Comparison of ENCODE assay signal across 11 cellular contexts in genomic region chr7:158802535-158803199, GRCh38. TPM values are rescaled to one million over a fixed set of nuclear protein-coding genes. Genes with fewer than 3 reads are reported as not detected.
DNase-seq lines count a peak whose midpoint lies in the region; ATAC-seq, FAIRE-seq and TF ChIP-seq lines count a peak whose summit lies in the region.
"Had no signal": no experiment of that assay in that cellular context is flagged by ENCODE, and none has a peak within 500 bp of the region (broad histone marks: within the 10 kb centered on the region; RNA-seq: fewer than 3 reads in every experiment).

No MANE protein-coding gene starts in this region.

- CTCF ChIA-PET in HepG2 (lab: Yijun Ruan, JAX; ENCODE audit: low intra/inter-chr PET ratio, low total read pairs), result no interaction called here

- intact Hi-C loops in HepG2 (cut with micrococcal nuclease; ENCODE audit: unreplicated experiment), result no loop called here

- TF ChIP-seq EP300 in HepG2 (IDR thresholded peaks at IDR 0.05; ENCODE audit: low read depth in 2 of 2, low read length in 2 of 2) (no peak), HepG2 (CRISPR knock-in tag; IDR thresholded peaks at IDR 0.05; ENCODE audit: borderline replicate concordance) (no peak)

- H3K27me3 ChIP-seq in bronchial epithelial cell (ENCODE audit: control insufficient read depth, insufficient read depth, low read length) (no peaks in the 10 kb centered on the region), HepG2 (ENCODE audit: control insufficient read depth in 1 of 2, insufficient read depth in 2 of 2, low read length in 2 of 2) (no peaks in the 10 kb centered on the region)

- no peak overlapping the region for H3K27ac ChIP-seq in HepG2 (ENCODE audit: extremely low read length, insufficient read depth, low read length)

- H3K79me2 ChIP-seq in HepG2 (ENCODE audit: insufficient read depth, low read length), result peaks cover 41% of the 10 kb centered on the region

- H3K4me3 ChIP-seq in bronchial epithelial cell (ENCODE audit: low read depth, low read length) (no peak overlapping the region), HepG2 (replicated peaks in 1 of 3; ENCODE audit: insufficient read depth in 1 of 3, low read depth in 2 of 3, low read length in 3 of 3) (no peak overlapping the region)
- H3K4me3 ChIP-seq: HAP-1 had no signal

- ATAC-seq in HepG2, result no peak
- ATAC-seq in HG03432 (IDR thresholded peaks at IDR 0.05; ENCODE audit: unreplicated experiment), result no peak
- ATAC-seq in GM19452 (IDR thresholded peaks at IDR 0.05; ENCODE audit: unreplicated experiment), result no peak

- TF ChIP-seq CTCF in bronchial epithelial cell (IDR thresholded peaks at IDR 0.05; ENCODE audit: insufficient read depth, low read length, severe bottlenecking), result no peak
- no peak for TF ChIP-seq CTCF in HepG2 (CRISPR knock-in tag; IDR thresholded peaks at IDR 0.05)

- no peak for FAIRE-seq in bronchial epithelial cell (lab: Jason Lieb, UNC)
- no peak for FAIRE-seq in HepG2 (lab: Jason Lieb, UNC)

- TF ChIP-seq RAD21 in HepG2 (CRISPR knock-in tag; IDR thresholded peaks at IDR 0.05), result no peak

- no peaks in the 10 kb centered on the region for H3K9me3 ChIP-seq in HepG2 (ENCODE audit: low read length)
- H3K9me3 ChIP-seq: HAP-1 had no signal

- no TSS peak for BruUV-seq in HepG2 (replicated peaks; lab: Mats Ljungman, UMichigan)

- no peak overlapping the region for H3K9ac ChIP-seq in HepG2 (ENCODE audit: insufficient read depth, low read depth, low read length)

- DNase-seq in AG20443 (ENCODE audit: low spot score) (peak; percentile 48), LHCN-M2 (ENCODE audit: low read depth) (peak; percentile 60), bronchial epithelial cell (ENCODE audit: low read depth) (peak; percentile 76), HepG2 (ENCODE audit: low spot score) (no peak), KG1 (lab: John Stamatoyannopoulos, UW) (no peak), NCI-H82 (lab: John Stamatoyannopoulos, UW) (no peak)
- DNase-seq: NCI-H1048; stimulated activated CD8-positive, alpha-beta memory T cell treated with anti-CD3 and anti-CD28 coated beads, Interleukin-4, amount 100 ng/mL, for 48 hours had no signal

- in situ Hi-C loops in HepG2 (cut with HindIII; ENCODE audit: extremely low pct_ligation_motif_present, low pct_unique_long_range_greater_than_20kb), result no loop called here

- H3K4me2 ChIP-seq in HepG2 (ENCODE audit: low read depth, low read length), result no peak overlapping the region

- peaks cover 9% of the 10 kb centered on the region; the same call in 1 of the 2 replicates for H4K20me1 ChIP-seq in HepG2 (ENCODE audit: insufficient read depth, low read length)

- POLR2A ChIA-PET in HepG2 (lab: Yijun Ruan, JAX), result no interaction called here

- no peak overlapping the region for H2AFZ ChIP-seq in HepG2 (ENCODE audit: low read length)

- no peaks in the 10 kb centered on the region for H3K4me1 ChIP-seq in HepG2 (ENCODE audit: insufficient read depth, low read length)

- WGBS in HepG2 (ENCODE audit: low lambda C conversion rate), result 97% methylated on average over 5 of the region's 5 CpGs

- H3K36me3 ChIP-seq in bronchial epithelial cell (ENCODE audit: control insufficient read depth, insufficient read depth, low read length) (peaks cover 7% of the 10 kb centered on the region), HepG2 (replicated peaks in 1 of 2; ENCODE audit: control insufficient read depth in 1 of 2, insufficient read depth in 2 of 2, low read length in 2 of 2) (peaks cover 2 to 13% of the 10 kb centered on the region in 2 experiments; a peak in 3 of 5 replicates)
- H3K36me3 ChIP-seq: HAP-1 had no signal

- no peak for TF ChIP-seq POLR2A in HepG2 (IDR thresholded peaks at IDR 0.05; ENCODE audit: insufficient read depth in 1 of 2, low read depth in 2 of 2, low read length in 2 of 2)

TF ChIP-seq in HepG2, 621 proteins besides CTCF, POLR2A, EP300 and RAD21 (continues in another document):
- TF ChIP-seq ZSCAN29 (CRISPR knock-in tag; conservative IDR thresholded peaks at IDR 0.05), result no peak
- peak; percentile 86 to 93 for TF ChIP-seq MAFK (conservative IDR thresholded peaks at IDR 0.05 in 1 of 2, IDR thresholded peaks at IDR 0.05 in 1 of 2; ENCODE audit: low read length in 2 of 2)
- no peak for TF ChIP-seq RBM39 (IDR thresholded peaks at IDR 0.05; ENCODE audit: low read depth, low read length, poor library complexity, severe bottlenecking)
- no peak for TF ChIP-seq ZNF576 (CRISPR knock-in tag; IDR thresholded peaks at IDR 0.05)
- peak; percentile 88 for TF ChIP-seq MAFF (IDR thresholded peaks at IDR 0.05; ENCODE audit: low read depth, low read length)
- no peak for TF ChIP-seq ZNF780A (CRISPR knock-in tag; IDR thresholded peaks at IDR 0.05)
- no peak for TF ChIP-seq ZBTB38 (CRISPR knock-in tag; IDR thresholded peaks at IDR 0.05)
- no peak for TF ChIP-seq ZMYM4 (CRISPR knock-in tag; IDR thresholded peaks at IDR 0.05)
- TF ChIP-seq, protein P1, sequence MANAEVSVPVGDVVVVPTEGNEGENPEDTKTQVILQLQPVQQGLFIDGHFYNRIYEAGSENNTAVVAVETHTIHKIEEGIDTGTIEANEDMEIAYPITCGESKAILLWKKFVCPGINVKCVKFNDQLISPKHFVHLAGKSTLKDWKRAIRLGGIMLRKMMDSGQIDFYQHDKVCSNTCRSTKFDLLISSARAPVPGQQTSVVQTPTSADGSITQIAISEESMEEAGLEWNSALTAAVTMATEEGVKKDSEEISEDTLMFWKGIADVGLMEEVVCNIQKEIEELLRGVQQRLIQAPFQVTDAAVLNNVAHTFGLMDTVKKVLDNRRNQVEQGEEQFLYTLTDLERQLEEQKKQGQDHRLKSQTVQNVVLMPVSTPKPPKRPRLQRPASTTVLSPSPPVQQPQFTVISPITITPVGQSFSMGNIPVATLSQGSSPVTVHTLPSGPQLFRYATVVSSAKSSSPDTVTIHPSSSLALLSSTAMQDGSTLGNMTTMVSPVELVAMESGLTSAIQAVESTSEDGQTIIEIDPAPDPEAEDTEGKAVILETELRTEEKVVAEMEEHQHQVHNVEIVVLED (CRISPR knock-in tag; IDR thresholded peaks at IDR 0.05; ENCODE audit: borderline replicate concordance), result no peak
- no peak for TF ChIP-seq ZFP36L1 (CRISPR knock-in tag; IDR thresholded peaks at IDR 0.05)

RNA-seq across cellular contexts. Expression of gene ESYT2, which starts 26.6 kb away (rescaled TPM):
- total RNA-seq in LHCN-M2 (2014; rRNA removed), result 118 and 164 TPM in 2 replicates
- 38.0 TPM for polyA plus RNA-seq in LHCN-M2 (2012)
- 71.8 and 75.0 TPM in 2 replicates for total RNA-seq in bronchial epithelial cell
- 26.0 and 37.3 TPM in 2 replicates for total RNA-seq in HepG2 (2016; rRNA removed; fragmentation: Illumina TruSeq; extraction: Trizol)
- total RNA-seq in HepG2 (2016; cell fraction: cytosol; rRNA removed; fragmentation: Illumina TruSeq; extraction: Trizol; ENCODE audit: low read depth), result 23.2 and 25.4 TPM in 2 replicates
- total RNA-seq in HepG2 (2016; cell fraction: insoluble cytoplasmic fraction; rRNA removed; fragmentation: Illumina TruSeq; extraction: Trizol), result 23.4 and 37.6 TPM in 2 replicates
- 25.1 and 27.8 TPM in 2 replicates for total RNA-seq in HepG2 (2016; cell fraction: membrane; rRNA removed; fragmentation: Illumina TruSeq; extraction: Trizol)
- total RNA-seq in HepG2 (2016; cell fraction: nucleus; rRNA removed; fragmentation: Illumina TruSeq; extraction: Trizol), result 30.5 and 36.8 TPM in 2 replicates
- polyA plus RNA-seq in HepG2 (2011; rRNA removed), result 28.5 and 29.6 TPM in 2 replicates
- polyA plus RNA-seq in HepG2 (2011; cell fraction: cytosol; rRNA removed), result 21.0 and 24.9 TPM in 2 replicates
- 30.7 and 35.6 TPM in 2 replicates for polyA plus RNA-seq in HepG2 (2011; cell fraction: nucleus; rRNA removed)
- 24.9 and 27.0 TPM in 2 replicates for polyA plus RNA-seq in HepG2 (2012)
- polyA plus RNA-seq in HepG2 (2016; cell fraction: cytosol; fragmentation: Illumina TruSeq; extraction: Trizol; ENCODE audit: low read depth), result 6.2 and 6.5 TPM in 2 replicates
- 18.2 and 18.4 TPM in 2 replicates for polyA plus RNA-seq in HepG2 (2016; cell fraction: insoluble cytoplasmic fraction; fragmentation: Illumina TruSeq; extraction: Trizol; ENCODE audit: low read depth)
- polyA plus RNA-seq in HepG2 (2016; cell fraction: membrane; fragmentation: Illumina TruSeq; extraction: Trizol; ENCODE audit: low read depth), result 12.5 and 13.5 TPM in 2 replicates
- polyA plus RNA-seq in HepG2 (2016; cell fraction: nucleus; fragmentation: Illumina TruSeq; extraction: Trizol; ENCODE audit: insufficient read depth, low read depth), result 36.5 and 39.4 TPM in 2 replicates
- 37.9 and 66.1 TPM in 2 replicates for polyA minus RNA-seq in HepG2 (2011; rRNA and poly(A)+ RNA removed; ENCODE audit: low replicate concordance)
- polyA minus RNA-seq in HepG2 (2011; cell fraction: cytosol; rRNA and poly(A)+ RNA removed), result 35.0 and 40.6 TPM in 2 replicates
- polyA minus RNA-seq in HepG2 (2011; cell fraction: nucleus; rRNA and poly(A)+ RNA removed), result 30.6 and 37.2 TPM in 2 replicates

RNA-seq across cellular contexts. Expression of gene DYNC2I1, which starts 53.7 kb away (rescaled TPM):
- total RNA-seq in LHCN-M2 (2014; rRNA removed) (5.9 and 9.2 TPM in 2 replicates), bronchial epithelial cell (5.8 and 7.4 TPM in 2 replicates), HepG2 (2016; rRNA removed; fragmentation: Illumina TruSeq; extraction: Trizol) (3.4 and 4.9 TPM in 2 replicates)
- polyA plus RNA-seq in LHCN-M2 (2012), result 7.0 TPM
- 11.3 and 18.9 TPM in 2 replicates for total RNA-seq in HepG2 (2016; cell fraction: cytosol; rRNA removed; fragmentation: Illumina TruSeq; extraction: Trizol; ENCODE audit: low read depth)
- 3.1 and 3.9 TPM in 2 replicates for total RNA-seq in HepG2 (2016; cell fraction: insoluble cytoplasmic fraction; rRNA removed; fragmentation: Illumina TruSeq; extraction: Trizol)
- total RNA-seq in HepG2 (2016; cell fraction: membrane; rRNA removed; fragmentation: Illumina TruSeq; extraction: Trizol), result 4.8 and 9.2 TPM in 2 replicates
- total RNA-seq in HepG2 (2016; cell fraction: nucleus; rRNA removed; fragmentation: Illumina TruSeq; extraction: Trizol), result 3.6 and 5.0 TPM in 2 replicates
- 8.6 and 9.1 TPM in 2 replicates for polyA plus RNA-seq in HepG2 (2011; rRNA removed)
- polyA plus RNA-seq in HepG2 (2011; cell fraction: cytosol; rRNA removed), result 5.3 and 9.7 TPM in 2 replicates
- polyA plus RNA-seq in HepG2 (2011; cell fraction: nucleus; rRNA removed), result 24.5 and 26.0 TPM in 2 replicates
- 4.3 and 5.5 TPM in 2 replicates for polyA plus RNA-seq in HepG2 (2012)
- 0.75 and 0.90 TPM in 2 replicates for polyA plus RNA-seq in HepG2 (2016; cell fraction: cytosol; fragmentation: Illumina TruSeq; extraction: Trizol; ENCODE audit: low read depth)
- polyA plus RNA-seq in HepG2 (2016; cell fraction: insoluble cytoplasmic fraction; fragmentation: Illumina TruSeq; extraction: Trizol; ENCODE audit: low read depth), result 3.5 and 4.2 TPM in 2 replicates
- 0.78 and 0.89 TPM in 2 replicates for polyA plus RNA-seq in HepG2 (2016; cell fraction: membrane; fragmentation: Illumina TruSeq; extraction: Trizol; ENCODE audit: low read depth)
- polyA plus RNA-seq in HepG2 (2016; cell fraction: nucleus; fragmentation: Illumina TruSeq; extraction: Trizol; ENCODE audit: insufficient read depth, low read depth), result 9.9 and 10.3 TPM in 2 replicates
- polyA minus RNA-seq in HepG2 (2011; rRNA and poly(A)+ RNA removed; ENCODE audit: low replicate concordance), result 3.9 and 5.9 TPM in 2 replicates
- 1.9 and 2.6 TPM in 2 replicates for polyA minus RNA-seq in HepG2 (2011; cell fraction: cytosol; rRNA and poly(A)+ RNA removed)
- polyA minus RNA-seq in HepG2 (2011; cell fraction: nucleus; rRNA and poly(A)+ RNA removed), result 8.8 and 11.6 TPM in 2 replicates

Comparison
In these comparisons a context has a peak if more than half of its experiments do, and no peak if none do; other contexts are left out.
1. DNase-seq: peak in AG20443 (single experiment), LHCN-M2 (single experiment) and bronchial epithelial cell (single experiment); none in HepG2 (single experiment), KG1 (single experiment) and NCI-H82 (single experiment).